Comparison of ENCODE assay signal across 11 cellular contexts in genomic region chr1:12477301-12477700, GRCh38.
DNase-seq lines count a peak whose midpoint lies in the region; ATAC-seq and TF ChIP-seq lines count a peak whose summit lies in the region.
"Had no signal": no experiment of that assay in that cellular context is flagged by ENCODE, and none has a peak within 500 bp of the region (broad histone marks: within the 10 kb centered on the region; RNA-seq: fewer than 3 reads in every experiment).

No MANE protein-coding gene starts in this region.

- no peak for ATAC-seq in CD4-positive, alpha-beta T cell (ENCODE audit: poor library complexity)
- no peak for ATAC-seq in Panc1
- no peak for ATAC-seq in esophagus mucosa
- no peak for ATAC-seq in GM18873 (IDR thresholded peaks at IDR 0.05; ENCODE audit: low FRiP score, unreplicated experiment)

- POLR2A ChIA-PET in CD4-positive, alpha-beta T cell (lab: Charles Lee), result interaction anchor here (0.7 to 7.3 kb wide), 6 partner anchors 16 to 40 kb away, joined by 3 to 68 read pairs (median 5); no protein-coding TSS in a partner anchor
- POLR2A ChIA-PET in Panc1 (lab: Charles Lee), result no interaction called here

- H3K36me3 Mint-ChIP-seq in CD4-positive, alpha-beta T cell (ENCODE audit: low read depth), result no peaks in the 10 kb centered on the region

- in situ Hi-C loops in Panc1 (cut with HindIII; ENCODE audit: low pct_unique_long_range_greater_than_20kb, low sequenced_read_pairs), result no loop called here

- H3K27me3 ChIP-seq in CD4-positive, alpha-beta T cell (ENCODE audit: control insufficient read depth, insufficient read depth, low read length), result no peaks in the 10 kb centered on the region
- H3K27me3 ChIP-seq in Panc1 (ENCODE audit: control insufficient read depth, insufficient read depth, low read length), result no peaks in the 10 kb centered on the region
- no peaks in the 10 kb centered on the region for H3K27me3 ChIP-seq in esophagus (ENCODE audit: control insufficient read depth in 1 of 2, insufficient read depth in 2 of 2, low read length in 2 of 2)
- H3K27me3 ChIP-seq in rectal smooth muscle tissue (ENCODE audit: control insufficient read depth, insufficient read depth, low read length), result no peaks in the 10 kb centered on the region
- H3K27me3 ChIP-seq: upper lobe of left lung had no signal

- H3K9ac ChIP-seq in rectal smooth muscle tissue (ENCODE audit: low read length), result no peak overlapping the region

- no peaks in the 10 kb centered on the region for H3K9me3 Mint-ChIP-seq in CD4-positive, alpha-beta T cell
- H3K9me3 Mint-ChIP-seq: dendritic cell treated with granulocyte-macrophage colony-stimulating factor and Interleukin-4, amounts not matched to agents 40 ng/mL and 50 ng/mL, for 4 days had no signal

- peak overlapping the region; percentile 88 for H3K27ac Mint-ChIP-seq in CD4-positive, alpha-beta T cell
- H3K27ac Mint-ChIP-seq: dendritic cell treated with granulocyte-macrophage colony-stimulating factor and Interleukin-4, amounts not matched to agents 40 ng/mL and 50 ng/mL, for 4 days had no signal

- WGBS in esophagus, 2 donors, result 82 to 84% methylated on average over 6 of the region's 6 CpGs

- H3K4me1 Mint-ChIP-seq in CD4-positive, alpha-beta T cell (ENCODE audit: low read depth), result peaks cover 97% of the 10 kb centered on the region

- no peak overlapping the region for H3K27ac ChIP-seq in CD4-positive, alpha-beta T cell (ENCODE audit: low read depth, low read length)
- H3K27ac ChIP-seq in Panc1 (ENCODE audit: low read length) (peak overlapping the region; percentile 99), esophagus (ENCODE audit: low read depth in 2 of 2, low read length in 1 of 2) (peak overlapping the region; percentile 88 to 93), rectal smooth muscle tissue (ENCODE audit: low read depth, low read length) (peak overlapping the region; percentile 91)

- H3K4me1 ChIP-seq in Panc1 (ENCODE audit: control insufficient read depth, insufficient read depth, low read length), result peaks cover 64% of the 10 kb centered on the region
- peaks cover 21 to 39% of the 10 kb centered on the region in 2 donors for H3K4me1 ChIP-seq in esophagus (ENCODE audit: control insufficient read depth in 2 of 2, insufficient read depth in 2 of 2, low read length in 1 of 2)
- peaks cover 60% of the 10 kb centered on the region for H3K4me1 ChIP-seq in rectal smooth muscle tissue (ENCODE audit: control insufficient read depth, insufficient read depth, low read length)

- no peak overlapping the region for H3K4me3 ChIP-seq in Panc1 (ENCODE audit: low read depth in 2 of 2, low read length in 2 of 2)
- no peak overlapping the region for H3K4me3 ChIP-seq in esophagus (ENCODE audit: low read depth in 1 of 2, low read length in 2 of 2)
- H3K4me3 ChIP-seq in rectal smooth muscle tissue (ENCODE audit: low read length), result no peak overlapping the region
- H3K4me3 ChIP-seq: upper lobe of left lung had no signal

- CTCF ChIA-PET in CD4-positive, alpha-beta T cell (lab: Charles Lee), result no interaction called here
- CTCF ChIA-PET in Panc1 (lab: Charles Lee), result no interaction called here

- no peaks in the 10 kb centered on the region for H3K27me3 Mint-ChIP-seq in CD4-positive, alpha-beta T cell
- H3K27me3 Mint-ChIP-seq: dendritic cell treated with granulocyte-macrophage colony-stimulating factor and Interleukin-4, amounts not matched to agents 40 ng/mL and 50 ng/mL, for 4 days had no signal

- H3K36me3 ChIP-seq in Panc1 (ENCODE audit: control insufficient read depth, insufficient read depth, low read length) (no peaks in the 10 kb centered on the region), esophagus (ENCODE audit: control insufficient read depth in 2 of 2, insufficient read depth in 2 of 2, low read length in 1 of 2) (peaks cover 0 to 4% of the 10 kb centered on the region in 2 donors), rectal smooth muscle tissue (ENCODE audit: control insufficient read depth, insufficient read depth, low read length) (no peaks in the 10 kb centered on the region)
- H3K36me3 ChIP-seq: upper lobe of left lung had no signal

- DNase-seq in CD4-positive, alpha-beta T cell, result no peak
- DNase-seq in Panc1 (ENCODE audit: low read depth, low spot score) (no peak), SW480 (ENCODE audit: low spot score) (no peak), GOT3 (lab: John Stamatoyannopoulos, UW) (no peak)
- DNase-seq: T-helper 9 cell had no signal

- H3K9me3 ChIP-seq in CD4-positive, alpha-beta T cell (ENCODE audit: control insufficient read depth, low read length), result no peaks in the 10 kb centered on the region
- H3K9me3 ChIP-seq in Panc1 (ENCODE audit: control insufficient read depth, insufficient read depth, low read depth, low read length), result peaks cover 32% of the 10 kb centered on the region; the same call in 1 of the 2 replicates
- H3K9me3 ChIP-seq in esophagus (ENCODE audit: control insufficient read depth in 2 of 2, insufficient read depth in 1 of 2, low read depth in 1 of 2, low read length in 1 of 2), result no peaks in the 10 kb centered on the region
- H3K9me3 ChIP-seq: upper lobe of left lung had no signal

- H3K4me3 Mint-ChIP-seq in CD4-positive, alpha-beta T cell, result peak overlapping the region; percentile 11
- H3K4me3 Mint-ChIP-seq: dendritic cell treated with granulocyte-macrophage colony-stimulating factor and Interleukin-4, amounts not matched to agents 40 ng/mL and 50 ng/mL, for 4 days had no signal

- no peak for TF ChIP-seq CTCF in CD4-positive, alpha-beta T cell (IDR thresholded peaks at IDR 0.05)
- no peak for TF ChIP-seq CTCF in Panc1 (IDR thresholded peaks at IDR 0.05)

- intact Hi-C loops in CD4-positive, alpha-beta T cell (cut with DNase I, micrococcal nuclease), result loop anchor here (2.0 to 10.0 kb wide), 2 partner anchors 20 to 138 kb away; partner anchors contain the start of gene DHRS3 (in 1 of the 2)
- intact Hi-C loops in Panc1 (cut with micrococcal nuclease; ENCODE audit: unreplicated experiment), result loop anchor here (5.0 kb wide), 1 partner anchor 180 kb away; no protein-coding TSS in a partner anchor

- no TSS peak for BruUV-seq in Panc1 (replicated peaks; lab: Mats Ljungman, UMichigan)
